ENCODE assay signal across 1 cellular context in the genomic region with DNA sequence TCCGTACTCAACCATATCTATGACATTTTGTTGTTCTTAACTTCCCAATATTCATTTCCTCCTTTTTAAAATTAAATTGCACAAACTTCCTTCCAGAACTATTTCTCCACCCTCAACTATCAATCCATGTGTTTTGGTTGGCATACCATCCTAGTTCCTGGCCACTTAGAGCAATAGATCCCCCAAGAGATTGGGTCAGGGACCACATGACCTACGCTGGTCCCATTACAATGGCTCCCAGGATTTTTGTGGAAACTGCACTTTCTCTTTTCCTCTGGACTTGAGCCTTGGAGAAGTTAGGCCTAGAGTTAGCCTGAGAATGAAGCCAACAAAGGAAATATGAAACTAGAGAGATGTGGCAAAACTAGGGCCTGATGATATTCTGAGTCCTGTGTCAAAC.
TF ChIP-seq lines count a peak whose summit lies in the region.

No MANE protein-coding gene starts in this region.

TF ChIP-seq in GM23338, 12 proteins besides CTCF, POLR2A, EP300 and RAD21 (continued from another document):
- no peak for TF ChIP-seq EZH2 (IDR thresholded peaks at IDR 0.05; ENCODE audit: low read depth, unreplicated experiment)
